11 cellular contexts compared by ENCODE assay signal in genomic region chr15:70473623-70474366, GRCh38.
DNase-seq lines count a peak whose midpoint lies in the region; ATAC-seq and TF ChIP-seq lines count a peak whose summit lies in the region.
"Had no signal": no experiment of that assay in that cellular context is flagged by ENCODE, and none has a peak within 500 bp of the region (broad histone marks: within the 10 kb centered on the region; RNA-seq: fewer than 3 reads in every experiment).

No MANE protein-coding gene starts in this region.

- H3K4me3 ChIP-seq in ascending aorta (peak overlapping the region; percentile 16 to 48), left lung (no peak overlapping the region), tibial artery (peak overlapping the region; percentile 25 to 35)

- CTCF ChIA-PET in GM10248 (lab: Yijun Ruan, JAX): interaction anchor here (2.0 to 19.8 kb wide), 3 partner anchors 8 to 15 kb away, joined by 5 to 285 read pairs (median 19); no protein-coding TSS in a partner anchor

- POLR2A ChIA-PET in GM10248 (lab: Yijun Ruan, JAX): no interaction called here

- peak overlapping the region; percentile 91 for H3K27ac ChIP-seq in ascending aorta
- peak overlapping the region; percentile 66 to 76 for H3K27ac ChIP-seq in left lung
- H3K27ac ChIP-seq in tibial artery: peak overlapping the region; percentile 73 to 84

- H3K4me1 Mint-ChIP-seq in activated CD4-positive, alpha-beta T cell treated with anti-CD3 and anti-CD28 coated beads, Interleukin-2, amount 10 ng/mL, durations not matched to agents 24 days and 14 days: peaks cover 34% of the 10 kb centered on the region

- H3K9me3 Mint-ChIP-seq in activated CD4-positive, alpha-beta T cell treated with anti-CD3 and anti-CD28 coated beads, Interleukin-2, amount 10 ng/mL, durations not matched to agents 24 days and 14 days: no peaks in the 10 kb centered on the region
- H3K9me3 Mint-ChIP-seq: stimulated activated naive CD8-positive, alpha-beta T cell treated with anti-CD3 and anti-CD28 coated beads, Interleukin-15, amount 100 ng/mL, for 72 hours; T-helper 2 cell treated with Interferon-gamma antibody and Interleukin-4, amounts not matched to agents 5 μg/mL and 100 μg/mL, for 36 hours had no signal

- peaks cover 4% of the 10 kb centered on the region for H3K36me3 Mint-ChIP-seq in activated CD4-positive, alpha-beta T cell treated with anti-CD3 and anti-CD28 coated beads, Interleukin-2, amount 10 ng/mL, durations not matched to agents 24 days and 14 days (ENCODE audit: low read depth)

- peaks cover 60% of the 10 kb centered on the region for H3K27me3 Mint-ChIP-seq in activated CD4-positive, alpha-beta T cell treated with anti-CD3 and anti-CD28 coated beads, Interleukin-2, amount 10 ng/mL, durations not matched to agents 24 days and 14 days

- no peak for ATAC-seq in left lung

- H3K4me3 Mint-ChIP-seq in activated CD4-positive, alpha-beta T cell treated with anti-CD3 and anti-CD28 coated beads, Interleukin-2, amount 10 ng/mL, durations not matched to agents 24 days and 14 days: peak overlapping the region; percentile 45

- TF ChIP-seq CTCF in ascending aorta (IDR thresholded peaks at IDR 0.05): no peak
- TF ChIP-seq CTCF in left lung (IDR thresholded peaks at IDR 0.05): no peak
- TF ChIP-seq CTCF in tibial artery (IDR thresholded peaks at IDR 0.05): no peak
- no peak for TF ChIP-seq CTCF in GM10248 (IDR thresholded peaks at IDR 0.05; ENCODE audit: control extremely low read depth, extremely low read depth, low read depth, missing control alignments)

- no peak overlapping the region for H3K27ac Mint-ChIP-seq in activated CD4-positive, alpha-beta T cell treated with anti-CD3 and anti-CD28 coated beads, Interleukin-2, amount 10 ng/mL, durations not matched to agents 24 days and 14 days
- H3K27ac Mint-ChIP-seq: T-helper 2 cell treated with Interferon-gamma antibody and Interleukin-4, amounts not matched to agents 5 μg/mL and 100 μg/mL, for 36 hours had no signal

- H3K4me1 ChIP-seq in ascending aorta (peaks cover 11 to 16% of the 10 kb centered on the region in 2 donors), left lung (peaks cover 16 to 51% of the 10 kb centered on the region in 2 donors), tibial artery (peaks cover 0 to 23% (median 16%) of the 10 kb centered on the region in 4 donors)

- DNase-seq in activated CD4-positive, alpha-beta T cell treated with anti-CD3 and anti-CD28 coated beads, Interleukin-2, amount 10 ng/mL, durations not matched to agents 24 days and 14 days: no peak
- DNase-seq in activated CD4-positive, alpha-beta T cell treated with anti-CD3 and anti-CD28 coated beads, Interleukin-2, amount 50 U/mL, for 4 hours: no peak
- no peak for DNase-seq in ascending aorta (ENCODE audit: low spot score in 2 of 2)
- DNase-seq in left lung: peak in 1 of 2 donors; percentile 29
- no peak for DNase-seq in tibial artery
- no peak for DNase-seq in COR-L47 (lab: John Stamatoyannopoulos, UW)
- no peak for DNase-seq in SIG-M5 treated with dmso at 0.1 percent for 504 hours (lab: John Stamatoyannopoulos, UW; ENCODE audit: unreplicated experiment)
- DNase-seq in GM10248 (ENCODE audit: extremely low spot score): no peak
- DNase-seq: amniotic stem cell; stimulated activated naive CD8-positive, alpha-beta T cell treated with anti-CD3 and anti-CD28 coated beads, Interleukin-15, amount 100 ng/mL, for 72 hours had no signal

- no peaks in the 10 kb centered on the region for H3K27me3 ChIP-seq in ascending aorta
- peaks cover 0 to 13% of the 10 kb centered on the region in 2 donors for H3K27me3 ChIP-seq in left lung
- no peaks in the 10 kb centered on the region for H3K27me3 ChIP-seq in tibial artery

- intact Hi-C loops in activated CD4-positive, alpha-beta T cell treated with anti-CD3 and anti-CD28 coated beads, Interleukin-2, amount 10 ng/mL, durations not matched to agents 24 days and 14 days (cut with micrococcal nuclease): no loop called here
- intact Hi-C loops in ascending aorta (cut with DNase I) (loop anchor here (1.0 to 10.0 kb wide), 3 partner anchors 373 to 1019 kb away; partner anchors contain the start of gene RPLP1), left lung (cut with DNase I) (no loop called here), tibial artery (cut with DNase I; ENCODE audit: low total_unique reads) (no loop called here)

- H3K9me3 ChIP-seq in ascending aorta (no peaks in the 10 kb centered on the region), left lung (no peaks in the 10 kb centered on the region), tibial artery (no peaks in the 10 kb centered on the region)

- H3K36me3 ChIP-seq in ascending aorta (no peaks in the 10 kb centered on the region), left lung (no peaks in the 10 kb centered on the region), tibial artery (no peaks in the 10 kb centered on the region)

Comparison
In these comparisons a context has a peak if more than half of its experiments do, and no peak if none do; other contexts are left out.
1. H3K4me3 ChIP-seq: peak in ascending aorta (2 of 2) and tibial artery (2 of 2); none in left lung (0 of 2).
2. Peak in every context shown above with its lines, with median percentiles within 50 percentile points of each other: H3K27ac ChIP-seq.